Comparison of ENCODE assay signal across 13 cellular contexts in genomic region chrX:38807873-38808272, GRCh38. TPM values are rescaled to one million over a fixed set of nuclear protein-coding genes. Genes with fewer than 3 reads are reported as not detected.
DNase-seq lines count a peak whose midpoint lies in the region; ATAC-seq, FAIRE-seq and TF ChIP-seq lines count a peak whose summit lies in the region.
"Had no signal": no experiment of that assay in that cellular context is flagged by ENCODE, and none has a peak within 500 bp of the region (broad histone marks: within the 10 kb centered on the region; RNA-seq: fewer than 3 reads in every experiment).

No MANE protein-coding gene starts in this region.

- H4K20me1 ChIP-seq in HepG2 (ENCODE audit: insufficient read depth, low read length) (0 out of 2 replicates have a peak, but pooled peaks cover 2% of the 10 kb centered on the region), Karpas-422 (ENCODE audit: insufficient read depth, low read depth, low read length) (no peaks in the 10 kb centered on the region)

- peaks cover 23% of the 10 kb centered on the region for H3K4me1 ChIP-seq in HepG2 (ENCODE audit: insufficient read depth, low read length)
- no peaks in the 10 kb centered on the region for H3K4me1 ChIP-seq in right lobe of liver
- no peaks in the 10 kb centered on the region for H3K4me1 ChIP-seq in Karpas-422 (ENCODE audit: low read length)

- H3K27me3 ChIP-seq in HepG2 (ENCODE audit: control insufficient read depth in 1 of 2, insufficient read depth in 2 of 2, low read length in 2 of 2) (no peaks in the 10 kb centered on the region), right lobe of liver (no peaks in the 10 kb centered on the region), Karpas-422 (ENCODE audit: low read length) (no peaks in the 10 kb centered on the region)
- H3K27me3 ChIP-seq: adrenal gland had no signal

- TF ChIP-seq POLR2A in HepG2 (IDR thresholded peaks at IDR 0.05; ENCODE audit: insufficient read depth in 1 of 2, low read depth in 2 of 2, low read length in 2 of 2) (no peak), right lobe of liver (IDR thresholded peaks at IDR 0.05) (no peak), erythroblast (IDR thresholded peaks at IDR 0.05; ENCODE audit: low read length) (no peak)

- H3K36me3 ChIP-seq in HepG2 (replicated peaks in 1 of 2; ENCODE audit: control insufficient read depth in 1 of 2, insufficient read depth in 2 of 2, low read length in 2 of 2) (no peaks in the 10 kb centered on the region), right lobe of liver (no peaks in the 10 kb centered on the region), SK-N-MC (ENCODE audit: insufficient read depth, low read length) (peaks cover 8% of the 10 kb centered on the region), Karpas-422 (ENCODE audit: insufficient read depth, low read length) (no peaks in the 10 kb centered on the region)
- H3K36me3 ChIP-seq: adrenal gland had no signal

- no peak for TF ChIP-seq CTCF in HepG2 (CRISPR knock-in tag; IDR thresholded peaks at IDR 0.05)
- no peak for TF ChIP-seq CTCF in right lobe of liver (IDR thresholded peaks at IDR 0.05)
- TF ChIP-seq CTCF in endothelial cell (IDR thresholded peaks at IDR 0.05; ENCODE audit: unreplicated experiment), result no peak

- no peaks in the 10 kb centered on the region for H3K9me2 ChIP-seq in Karpas-422 (replicated peaks; ENCODE audit: insufficient read depth, low read length)

- H3K9ac ChIP-seq in HepG2 (ENCODE audit: insufficient read depth, low read depth, low read length) (no peak overlapping the region), SK-N-MC (ENCODE audit: insufficient read length) (no peak overlapping the region), Karpas-422 (ENCODE audit: low read length) (no peak overlapping the region)

- POLR2A ChIA-PET in HepG2 (lab: Yijun Ruan, JAX), result interaction anchor here (0.7 to 1.8 kb wide), 2 partner anchors 72 to 175 kb away, joined by 3 to 4 read pairs; no protein-coding TSS in a partner anchor

- H3K4me1 Mint-ChIP-seq in endothelial cell (ENCODE audit: unreplicated experiment), result peaks cover 11% of the 10 kb centered on the region

- H3K4me3 ChIP-seq in HepG2 (replicated peaks in 1 of 3; ENCODE audit: insufficient read depth in 1 of 3, low read depth in 2 of 3, low read length in 3 of 3), result no peak overlapping the region
- no peak overlapping the region for H3K4me3 ChIP-seq in right lobe of liver
- no peak overlapping the region for H3K4me3 ChIP-seq in SK-N-MC
- no peak overlapping the region for H3K4me3 ChIP-seq in Karpas-422 (ENCODE audit: low read length)
- H3K4me3 ChIP-seq: adrenal gland had no signal

- BruUV-seq in HepG2 (replicated peaks; lab: Mats Ljungman, UMichigan), result no TSS peak

- no peaks in the 10 kb centered on the region for H3K9me3 Mint-ChIP-seq in endothelial cell (ENCODE audit: unreplicated experiment)

- TF ChIP-seq EP300 in HepG2 (IDR thresholded peaks at IDR 0.05; ENCODE audit: low read depth in 2 of 2, low read length in 2 of 2), result no peak
- no peak for TF ChIP-seq EP300 in HepG2 (CRISPR knock-in tag; IDR thresholded peaks at IDR 0.05; ENCODE audit: borderline replicate concordance)

- intact Hi-C loops in HepG2 (cut with micrococcal nuclease; ENCODE audit: unreplicated experiment), result no loop called here
- intact Hi-C loops in right lobe of liver (cut with DNase I), result no loop called here

- DNase-seq in HepG2 (ENCODE audit: low spot score) (no peak), right lobe of liver (no peak), SK-N-MC (ENCODE audit: low read depth, low spot score) (no peak), erythroblast (lab: John Stamatoyannopoulos, UW) (peak; percentile 15 to 18), endothelial cell (ENCODE audit: low spot score) (no peak), H4 (ENCODE audit: low spot score) (no peak), Karpas-422 (no peak)
- no peak for DNase-seq in activated CD4-positive, CD25-positive, alpha-beta regulatory T cell (lab: John Stamatoyannopoulos, UW)
- DNase-seq: adrenal gland; C1 segment of cervical spinal cord; NCI-H524 treated with DMSO at 0.1 percent for 48 hours; SIG-M5; stimulated activated CD8-positive, alpha-beta memory T cell treated with anti-CD3 and anti-CD28 coated beads, Interleukin-4, amount 100 ng/mL, for 48 hours had no signal

- no peaks in the 10 kb centered on the region for H3K36me3 Mint-ChIP-seq in endothelial cell (ENCODE audit: low read depth, unreplicated experiment)

- H3K4me2 ChIP-seq in HepG2 (ENCODE audit: low read depth, low read length), result 0 out of 2 replicates have a peak overlapping the region, but pooled peaks have one; percentile 75
- no peak overlapping the region for H3K4me2 ChIP-seq in Karpas-422 (ENCODE audit: low read depth, low read length, poor library complexity, severe bottlenecking)

- H3K27ac Mint-ChIP-seq in endothelial cell (ENCODE audit: unreplicated experiment), result no peak overlapping the region

- no peak overlapping the region for H3K4me3 Mint-ChIP-seq in endothelial cell (ENCODE audit: unreplicated experiment)

- TF ChIP-seq RAD21 in HepG2 (CRISPR knock-in tag; IDR thresholded peaks at IDR 0.05), result no peak

- H3K79me2 ChIP-seq in HepG2 (ENCODE audit: insufficient read depth, low read length) (peaks cover 21% of the 10 kb centered on the region), Karpas-422 (ENCODE audit: low read length) (no peaks in the 10 kb centered on the region)

- H3K27me3 Mint-ChIP-seq in endothelial cell (ENCODE audit: unreplicated experiment), result peaks cover 4% of the 10 kb centered on the region

- in situ Hi-C loops in HepG2 (cut with HindIII; ENCODE audit: extremely low pct_ligation_motif_present, low pct_unique_long_range_greater_than_20kb), result loop anchor here (25.0 kb wide), 1 partner anchor 179 kb away; no protein-coding TSS in a partner anchor

- FAIRE-seq in HepG2 (lab: Jason Lieb, UNC), result no peak

- H3K9me3 ChIP-seq in HepG2 (ENCODE audit: low read length), result no peaks in the 10 kb centered on the region
- no peaks in the 10 kb centered on the region for H3K9me3 ChIP-seq in right lobe of liver
- H3K9me3 ChIP-seq in SK-N-MC (ENCODE audit: low read depth, low read length), result no peaks in the 10 kb centered on the region
- no peaks in the 10 kb centered on the region for H3K9me3 ChIP-seq in Karpas-422 (ENCODE audit: low read length)
- H3K9me3 ChIP-seq: adrenal gland had no signal

- CTCF ChIA-PET in HepG2 (lab: Yijun Ruan, JAX; ENCODE audit: low intra/inter-chr PET ratio, low total read pairs), result no interaction called here

- H3K27ac ChIP-seq in HepG2 (ENCODE audit: extremely low read length, insufficient read depth, low read length) (peak overlapping the region; percentile 6), right lobe of liver (no peak overlapping the region), SK-N-MC (peak overlapping the region; percentile 96), Karpas-422 (ENCODE audit: low read length) (no peak overlapping the region)

- no peak overlapping the region for H2AFZ ChIP-seq in HepG2 (ENCODE audit: low read length)
- no peak overlapping the region for H2AFZ ChIP-seq in Karpas-422 (ENCODE audit: low read length)

- ATAC-seq in HepG2 (no peak), right lobe of liver (no peak)

TF ChIP-seq in HepG2, 621 proteins besides CTCF, POLR2A, EP300 and RAD21 (continues in another document):
- TF ChIP-seq SRSF4 (IDR thresholded peaks at IDR 0.05; ENCODE audit: low read depth, low read length, poor library complexity, severe bottlenecking) (no peak), POLR2G (IDR thresholded peaks at IDR 0.05; ENCODE audit: low read depth, low read length) (0 out of 2 replicates have a peak, but pooled peaks have one; percentile 7), ZBTB43 (CRISPR knock-in tag; conservative IDR thresholded peaks at IDR 0.05) (no peak), ZNF430 (CRISPR knock-in tag; IDR thresholded peaks at IDR 0.05) (no peak), MIER3 (CRISPR knock-in tag; IDR thresholded peaks at IDR 0.05; ENCODE audit: borderline replicate concordance) (no peak)

RNA-seq across cellular contexts. Expression of gene MID1IP1, which starts 6.6 kb away (rescaled TPM):
- total RNA-seq in HepG2 (2016; rRNA removed; fragmentation: Illumina TruSeq; extraction: Trizol), result 28.9 and 35.7 TPM in 2 replicates
- total RNA-seq in HepG2 (2016; cell fraction: cytosol; rRNA removed; fragmentation: Illumina TruSeq; extraction: Trizol; ENCODE audit: low read depth), result 11.0 and 12.4 TPM in 2 replicates
- total RNA-seq in HepG2 (2016; cell fraction: insoluble cytoplasmic fraction; rRNA removed; fragmentation: Illumina TruSeq; extraction: Trizol), result 28.3 and 35.8 TPM in 2 replicates
- total RNA-seq in HepG2 (2016; cell fraction: membrane; rRNA removed; fragmentation: Illumina TruSeq; extraction: Trizol), result 24.7 and 25.8 TPM in 2 replicates
- 18.5 and 18.6 TPM in 2 replicates for total RNA-seq in HepG2 (2016; cell fraction: nucleus; rRNA removed; fragmentation: Illumina TruSeq; extraction: Trizol)
- 36.1 and 46.3 TPM in 2 replicates for polyA plus RNA-seq in HepG2 (2011; rRNA removed)
- polyA plus RNA-seq in HepG2 (2011; cell fraction: cytosol; rRNA removed), result 43.4 and 44.7 TPM in 2 replicates
- polyA plus RNA-seq in HepG2 (2011; cell fraction: nucleus; rRNA removed), result 29.8 and 32.9 TPM in 2 replicates
- 46.0 and 48.1 TPM in 2 replicates for polyA plus RNA-seq in HepG2 (2012)
- polyA plus RNA-seq in HepG2 (2016; cell fraction: cytosol; fragmentation: Illumina TruSeq; extraction: Trizol; ENCODE audit: low read depth), result 4.4 and 5.1 TPM in 2 replicates
- polyA plus RNA-seq in HepG2 (2016; cell fraction: insoluble cytoplasmic fraction; fragmentation: Illumina TruSeq; extraction: Trizol; ENCODE audit: low read depth), result 28.2 and 32.4 TPM in 2 replicates
- polyA plus RNA-seq in HepG2 (2016; cell fraction: membrane; fragmentation: Illumina TruSeq; extraction: Trizol; ENCODE audit: low read depth), result 10.8 and 11.2 TPM in 2 replicates
- 30.7 and 31.4 TPM in 2 replicates for polyA plus RNA-seq in HepG2 (2016; cell fraction: nucleus; fragmentation: Illumina TruSeq; extraction: Trizol; ENCODE audit: insufficient read depth, low read depth)
- 50.4 and 50.8 TPM in 2 replicates for polyA minus RNA-seq in HepG2 (2011; rRNA and poly(A)+ RNA removed; ENCODE audit: low replicate concordance)
- 29.9 and 30.2 TPM in 2 replicates for polyA minus RNA-seq in HepG2 (2011; cell fraction: cytosol; rRNA and poly(A)+ RNA removed)
- polyA minus RNA-seq in HepG2 (2011; cell fraction: nucleus; rRNA and poly(A)+ RNA removed), result 16.7 and 17.3 TPM in 2 replicates
- total RNA-seq in right lobe of liver, result 10 to 100 TPM; 18.4 to 59.8 (median 41.2) TPM
- 25.3 TPM for total RNA-seq in endothelial cell (ENCODE audit: unreplicated experiment)
- 37.5 and 48.9 TPM in 2 replicates for total RNA-seq in H4 (2014; rRNA removed; shearing (Covaris generic))
- not detected in 2 replicates for total RNA-seq in Karpas-422 (2014; rRNA removed; shearing (Covaris generic); ENCODE audit: low replicate concordance)

Comparison
In these comparisons a context has a peak if more than half of its experiments do, and no peak if none do; other contexts are left out.
1. H3K27ac ChIP-seq: peak in HepG2 (single experiment) and SK-N-MC (single experiment); none in right lobe of liver (0 of 3) and Karpas-422 (single experiment).
2. DNase-seq: peak in erythroblast (2 of 2); none in HepG2 (single experiment), right lobe of liver (0 of 3), SK-N-MC (single experiment), endothelial cell (single experiment), activated CD4-positive, CD25-positive, alpha-beta regulatory T cell (0 of 4), H4 (single experiment) and Karpas-422 (single experiment).
3. RNA of gene MID1IP1, which starts 6.6 kb away (total RNA-seq): 18.4 to 59.8 TPM in right lobe of liver, 37.5 to 48.9 TPM in H4, 11.0 to 35.8 TPM in HepG2 and 25.3 TPM in endothelial cell (single experiment); not detected in Karpas-422; every median in the first group is over 10 times any median in the second.